Comparison of ENCODE assay signal across 8 cellular contexts in genomic region chr2:64819774-64820688, GRCh38.
A peak's percentile ranks its signal among the peaks of the same experiment; 100 is the strongest.
DNase-seq lines count a peak whose midpoint lies in the region; ATAC-seq and TF ChIP-seq lines count a peak whose summit lies in the region.

No MANE protein-coding gene starts in this region.

- H3K4me1 ChIP-seq in BLaER1 treated with 17β-estradiol and CSF1 and Interleukin-3, amounts not matched to agents 10 nM and 100 nM: peaks cover 7 to 21% (median 12%) of the 10 kb centered on the region in 10 experiments; a peak in 18 of 20 replicates
- H3K4me1 ChIP-seq in spleen: peaks cover 3 to 27% (median 20%) of the 10 kb centered on the region in 6 donors

- intact Hi-C loops in spleen (cut with DNase I; ENCODE audit: low total_unique reads): no loop called here

- no peaks in the 10 kb centered on the region for H3K36me3 ChIP-seq in BLaER1 treated with 17β-estradiol and CSF1 and Interleukin-3, amounts not matched to agents 10 nM and 100 nM
- H3K36me3 ChIP-seq in spleen: no peaks in the 10 kb centered on the region

- no peak overlapping the region for H3K4me3 ChIP-seq in BLaER1 treated with 17β-estradiol and CSF1 and Interleukin-3, amounts not matched to agents 10 nM and 100 nM
- H3K4me3 ChIP-seq in spleen: peak overlapping the region in 1 of 8 donors; percentile 32

- no peaks in the 10 kb centered on the region for H3K9me3 ChIP-seq in BLaER1 treated with 17β-estradiol and CSF1 and Interleukin-3, amounts not matched to agents 10 nM and 100 nM (replicated peaks in 1 of 11)
- H3K9me3 ChIP-seq in spleen: no peaks in the 10 kb centered on the region

- no peak for TF ChIP-seq CTCF in spleen (IDR thresholded peaks at IDR 0.05 in 8 of 11, conservative IDR thresholded peaks at IDR 0.05 in 3 of 11)

- peaks cover 22% of the 10 kb centered on the region for H3K4me1 Mint-ChIP-seq in activated T-cell treated with anti-CD3 and anti-CD28 coated beads, Interleukin-2, amount 50 U/mL, for 4 hours (ENCODE audit: low read depth)

- H3K4me2 ChIP-seq in BLaER1 treated with 17β-estradiol and CSF1 and Interleukin-3, amounts not matched to agents 10 nM and 100 nM: peak overlapping the region in 10 of 11 experiments; percentile 8 to 56 (median 42); a peak in 17 of 22 replicates

- no peaks in the 10 kb centered on the region for H3K27me3 Mint-ChIP-seq in activated T-cell treated with anti-CD3 and anti-CD28 coated beads, Interleukin-2, amount 50 U/mL, for 4 hours (ENCODE audit: low read depth)

- no peaks in the 10 kb centered on the region for H3K27me3 ChIP-seq in BLaER1 treated with 17β-estradiol and CSF1 and Interleukin-3, amounts not matched to agents 10 nM and 100 nM
- no peaks in the 10 kb centered on the region for H3K27me3 ChIP-seq in spleen (replicated peaks in 1 of 7)

- WGBS in spleen, 5 donors: 52 to 64% (median 59%) methylated on average over 11 of the region's 11 CpGs

- H3K4me3 Mint-ChIP-seq in activated T-cell treated with anti-CD3 and anti-CD28 coated beads, Interleukin-2, amount 50 U/mL, for 4 hours: peak overlapping the region; percentile 22

- H4K20me1 ChIP-seq in BLaER1 treated with 17β-estradiol and CSF1 and Interleukin-3, amounts not matched to agents 10 nM and 100 nM: no peaks in the 10 kb centered on the region

- no peak overlapping the region for H3K9ac ChIP-seq in BLaER1 treated with 17β-estradiol and CSF1 and Interleukin-3, amounts not matched to agents 10 nM and 100 nM

- in situ Hi-C loops in G401 (cut with HindIII; ENCODE audit: low sequenced_read_pairs): no loop called here

- H3K9me3 Mint-ChIP-seq in activated T-cell treated with anti-CD3 and anti-CD28 coated beads, Interleukin-2, amount 50 U/mL, for 4 hours: no peaks in the 10 kb centered on the region

- TF ChIP-seq POLR2A in spleen (IDR thresholded peaks at IDR 0.05): no peak

- H3K36me3 Mint-ChIP-seq in activated T-cell treated with anti-CD3 and anti-CD28 coated beads, Interleukin-2, amount 50 U/mL, for 4 hours (ENCODE audit: insufficient read depth): no peaks in the 10 kb centered on the region

- ATAC-seq in GM19463 (IDR thresholded peaks at IDR 0.05; ENCODE audit: unreplicated experiment): peak; percentile 94
- ATAC-seq in HG03520 (IDR thresholded peaks at IDR 0.05; ENCODE audit: unreplicated experiment): peak; percentile 89
- peak; percentile 97 to 98 for ATAC-seq in activated T-cell treated with anti-CD3 and anti-CD28 coated beads, Interleukin-2, amount 50 U/mL, for 4 hours
- no peak for ATAC-seq in HG02970 (IDR thresholded peaks at IDR 0.05; ENCODE audit: low FRiP score, unreplicated experiment)

- peak; percentile 53 for DNase-seq in activated T-cell treated with anti-CD3 and anti-CD28 coated beads, Interleukin-2, amount 50 U/mL, for 4 hours
- DNase-seq in spleen: no peak
- DNase-seq in NCI-H1417 treated with DMSO at 0.1 percent for 48 hours (lab: John Stamatoyannopoulos, UW): no peak
- DNase-seq in G401 (ENCODE audit: low spot score): no peak

- no peak overlapping the region for H3K27ac ChIP-seq in BLaER1 treated with 17β-estradiol and CSF1 and Interleukin-3, amounts not matched to agents 10 nM and 100 nM
- peak overlapping the region; percentile 58 to 87 (median 74) for H3K27ac ChIP-seq in spleen

Comparison
In these comparisons a context has a peak if more than half of its experiments do, and no peak if none do; other contexts are left out.
1. H3K27ac ChIP-seq: peak in spleen (8 of 8); none in BLaER1 treated with 17β-estradiol and CSF1 and Interleukin-3, amounts not matched to agents 10 nM and 100 nM (0 of 11).